8 cellular contexts compared by ENCODE assay signal in genomic region chr15:90286678-90287077, GRCh38. TPM values are rescaled to one million over a fixed set of nuclear protein-coding genes. Genes with fewer than 3 reads are reported as not detected.
A peak's percentile ranks its signal among the peaks of the same experiment; 100 is the strongest.
DNase-seq lines count a peak whose midpoint lies in the region; ATAC-seq, FAIRE-seq and TF ChIP-seq lines count a peak whose summit lies in the region.

No MANE protein-coding gene starts in this region.

- no peak for TF ChIP-seq EP300 in upper lobe of left lung (IDR thresholded peaks at IDR 0.05)

- DNase-seq in Daoy (ENCODE audit: low read depth) (peak; percentile 48), fibroblast of the aortic adventitia (ENCODE audit: low read depth) (peak; percentile 52), urothelium cell line (ENCODE audit: low spot score) (peak; percentile 22), upper lobe of left lung (no peak)
- peak; percentile 48 for DNase-seq in Jurkat, Clone E6-1 (ENCODE audit: low read depth, low spot score)
- peak; percentile 40 to 50 for DNase-seq in activated CD4-positive, alpha-beta T cell treated with anti-CD3 and anti-CD28 coated beads for 4 hours

- H3K4me1 ChIP-seq in upper lobe of left lung: peaks cover 0 to 5% (median 1%) of the 10 kb centered on the region in 4 donors

- TF ChIP-seq CTCF in fibroblast of the aortic adventitia (IDR thresholded peaks at IDR 0.05; ENCODE audit: insufficient read depth, low read length) (peak; percentile 42), upper lobe of left lung (IDR thresholded peaks at IDR 0.05) (peak in 3 of 6 experiments; percentile 13 to 18 (median 17))

- no peak for ATAC-seq in GM19023 (IDR thresholded peaks at IDR 0.05; ENCODE audit: unreplicated experiment)
- no peak for ATAC-seq in upper lobe of left lung (ENCODE audit: low FRiP score in 2 of 2)
- no peak for ATAC-seq in HG02588 (IDR thresholded peaks at IDR 0.05; ENCODE audit: unreplicated experiment)

- H3K27ac ChIP-seq in upper lobe of left lung: no peak overlapping the region

- no peak for FAIRE-seq in urothelium cell line (lab: Jason Lieb, UNC)

- H3K9me3 ChIP-seq in upper lobe of left lung: no peaks in the 10 kb centered on the region

- TF ChIP-seq POLR2A in upper lobe of left lung (IDR thresholded peaks at IDR 0.05): no peak

- no peak overlapping the region for H3K4me3 ChIP-seq in Jurkat, Clone E6-1 (ENCODE audit: low read length)
- no peak overlapping the region for H3K4me3 ChIP-seq in fibroblast of the aortic adventitia (ENCODE audit: low read depth, low read length)
- no peak overlapping the region for H3K4me3 ChIP-seq in upper lobe of left lung

- H3K27me3 ChIP-seq in upper lobe of left lung: no peaks in the 10 kb centered on the region

- no peaks in the 10 kb centered on the region for H3K36me3 ChIP-seq in upper lobe of left lung

RNA-seq across cellular contexts. Expression of gene NGRN, which starts 21.2 kb away (rescaled TPM):
- 129 and 135 TPM in 2 replicates for total RNA-seq in Daoy (2014; rRNA removed; shearing (Covaris generic))
- polyA plus RNA-seq in Jurkat, Clone E6-1 (2012; ENCODE audit: insufficient read depth, insufficient read length): 39.1 TPM
- 67.2 and 76.3 TPM in 2 replicates for total RNA-seq in fibroblast of the aortic adventitia (ENCODE audit: low replicate concordance)
- 10 to 100 TPM; 35.6 to 74.2 (median 62.6) TPM for total RNA-seq in upper lobe of left lung

RNA-seq across cellular contexts. Expression of gene TTLL13, which starts 37.3 kb away (rescaled TPM):
- 0.06 TPM in 1 of 2 replicates, not detected in the other for total RNA-seq in Daoy (2014; rRNA removed; shearing (Covaris generic))
- polyA plus RNA-seq in Jurkat, Clone E6-1 (2012; ENCODE audit: insufficient read depth, insufficient read length): 1.3 TPM
- total RNA-seq in fibroblast of the aortic adventitia (ENCODE audit: low replicate concordance) (0.09 TPM in 1 of 2 replicates, not detected in the other), upper lobe of left lung (under 1 TPM in 3 of 6 donors, not detected in 3; 0.39 to 0.89 (median 0.49) TPM)

RNA-seq across cellular contexts. Expression of gene GDPGP1, which starts 52.7 kb away (rescaled TPM):
- 4.2 TPM in 2 replicates for total RNA-seq in Daoy (2014; rRNA removed; shearing (Covaris generic))
- polyA plus RNA-seq in Jurkat, Clone E6-1 (2012; ENCODE audit: insufficient read depth, insufficient read length): 4.4 TPM
- total RNA-seq in fibroblast of the aortic adventitia (ENCODE audit: low replicate concordance): 8.7 and 9.6 TPM in 2 replicates
- 10 to 100 TPM in 3 of 6 donors, 1 to 10 TPM in 3; 7.2 to 27.2 (median 10.3) TPM for total RNA-seq in upper lobe of left lung

RNA-seq across cellular contexts. Expression of gene CIB1, which starts 52.9 kb away (rescaled TPM):
- total RNA-seq in Daoy (2014; rRNA removed; shearing (Covaris generic)): 25.5 and 39.3 TPM in 2 replicates
- polyA plus RNA-seq in Jurkat, Clone E6-1 (2012; ENCODE audit: insufficient read depth, insufficient read length): 159 TPM
- 12.8 and 32.3 TPM in 2 replicates for total RNA-seq in fibroblast of the aortic adventitia (ENCODE audit: low replicate concordance)
- 10 to 100 TPM; 40.9 to 89.6 (median 75.5) TPM for total RNA-seq in upper lobe of left lung

Comparison
In these comparisons a context has a peak if more than half of its experiments do, and no peak if none do; other contexts are left out.
1. DNase-seq: peak in Daoy (single experiment), Jurkat, Clone E6-1 (single experiment), activated CD4-positive, alpha-beta T cell treated with anti-CD3 and anti-CD28 coated beads for 4 hours (2 of 2), fibroblast of the aortic adventitia (single experiment) and urothelium cell line (single experiment); none in upper lobe of left lung (0 of 2).